ENCODE assay signal across 1 cellular context in genomic region chr12:75892779-75893408, GRCh38.
TF ChIP-seq lines count a peak whose summit lies in the region.

No MANE protein-coding gene starts in this region.

TF ChIP-seq in K562, 482 proteins besides CTCF, POLR2A, EP300 and RAD21 (continued from another document and continues in another):
- TF ChIP-seq, protein P1, sequence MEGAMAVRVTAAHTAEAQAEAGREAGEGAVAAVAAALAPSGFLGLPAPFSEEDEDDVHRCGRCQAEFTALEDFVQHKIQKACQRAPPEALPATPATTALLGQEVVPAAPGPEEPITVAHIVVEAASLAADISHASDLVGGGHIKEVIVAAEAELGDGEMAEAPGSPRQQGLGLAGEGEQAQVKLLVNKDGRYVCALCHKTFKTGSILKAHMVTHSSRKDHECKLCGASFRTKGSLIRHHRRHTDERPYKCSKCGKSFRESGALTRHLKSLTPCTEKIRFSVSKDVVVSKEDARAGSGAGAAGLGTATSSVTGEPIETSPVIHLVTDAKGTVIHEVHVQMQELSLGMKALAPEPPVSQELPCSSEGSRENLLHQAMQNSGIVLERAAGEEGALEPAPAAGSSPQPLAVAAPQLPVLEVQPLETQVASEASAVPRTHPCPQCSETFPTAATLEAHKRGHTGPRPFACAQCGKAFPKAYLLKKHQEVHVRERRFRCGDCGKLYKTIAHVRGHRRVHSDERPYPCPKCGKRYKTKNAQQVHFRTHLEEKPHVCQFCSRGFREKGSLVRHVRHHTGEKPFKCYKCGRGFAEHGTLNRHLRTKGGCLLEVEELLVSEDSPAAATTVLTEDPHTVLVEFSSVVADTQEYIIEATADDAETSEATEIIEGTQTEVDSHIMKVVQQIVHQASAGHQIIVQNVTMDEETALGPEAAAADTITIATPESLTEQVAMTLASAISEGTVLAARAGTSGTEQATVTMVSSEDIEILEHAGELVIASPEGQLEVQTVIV (CRISPR knock-in tag; IDR thresholded peaks at IDR 0.05; ENCODE audit: borderline replicate concordance), result no peak
- no peak for TF ChIP-seq BMI1 (IDR thresholded peaks at IDR 0.05; ENCODE audit: low read length)
- TF ChIP-seq, protein P2, sequence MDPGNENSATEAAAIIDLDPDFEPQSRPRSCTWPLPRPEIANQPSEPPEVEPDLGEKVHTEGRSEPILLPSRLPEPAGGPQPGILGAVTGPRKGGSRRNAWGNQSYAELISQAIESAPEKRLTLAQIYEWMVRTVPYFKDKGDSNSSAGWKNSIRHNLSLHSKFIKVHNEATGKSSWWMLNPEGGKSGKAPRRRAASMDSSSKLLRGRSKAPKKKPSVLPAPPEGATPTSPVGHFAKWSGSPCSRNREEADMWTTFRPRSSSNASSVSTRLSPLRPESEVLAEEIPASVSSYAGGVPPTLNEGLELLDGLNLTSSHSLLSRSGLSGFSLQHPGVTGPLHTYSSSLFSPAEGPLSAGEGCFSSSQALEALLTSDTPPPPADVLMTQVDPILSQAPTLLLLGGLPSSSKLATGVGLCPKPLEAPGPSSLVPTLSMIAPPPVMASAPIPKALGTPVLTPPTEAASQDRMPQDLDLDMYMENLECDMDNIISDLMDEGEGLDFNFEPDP (CRISPR knock-in tag; IDR thresholded peaks at IDR 0.05), result no peak
- peak; percentile 79 for TF ChIP-seq RNF2 (IDR thresholded peaks at IDR 0.05)
- no peak for TF ChIP-seq SMARCA5 (IDR thresholded peaks at IDR 0.05)
- peak; percentile 98 for TF ChIP-seq DPF2 (IDR thresholded peaks at IDR 0.05)
- TF ChIP-seq SNAPC5 (CRISPR knock-in tag; IDR thresholded peaks at IDR 0.05), result no peak
- TF ChIP-seq USF1 (CRISPR knock-in tag; IDR thresholded peaks at IDR 0.05), result no peak
- TF ChIP-seq POLR2G (IDR thresholded peaks at IDR 0.05; ENCODE audit: low read depth, low read length), result no peak
- TF ChIP-seq ZNF584 (CRISPR knock-in tag; IDR thresholded peaks at IDR 0.05; ENCODE audit: low read depth), result peak; percentile 96
- TF ChIP-seq, protein P3, sequence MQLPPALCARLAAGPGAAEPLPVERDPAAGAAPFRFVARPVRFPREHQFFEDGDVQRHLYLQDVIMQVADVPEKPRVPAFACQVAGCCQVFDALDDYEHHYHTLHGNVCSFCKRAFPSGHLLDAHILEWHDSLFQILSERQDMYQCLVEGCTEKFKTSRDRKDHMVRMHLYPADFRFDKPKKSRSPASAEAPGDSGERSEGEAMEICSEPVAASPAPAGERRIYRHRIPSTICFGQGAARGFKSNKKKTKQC (CRISPR knock-in tag; IDR thresholded peaks at IDR 0.05), result no peak
- TF ChIP-seq BDP1 (IDR thresholded peaks at IDR 0.05; ENCODE audit: insufficient read depth, insufficient read length), result no peak
- peak; percentile 77 for TF ChIP-seq ZBTB17 (CRISPR knock-in tag; IDR thresholded peaks at IDR 0.05)
- TF ChIP-seq RBFOX2 (IDR thresholded peaks at IDR 0.05; ENCODE audit: low read depth, low read length), result no peak
- TF ChIP-seq CCNT2 (IDR thresholded peaks at IDR 0.05; ENCODE audit: borderline replicate concordance, extremely low read depth, insufficient read length, low read depth, low read length), result peak; percentile 92
- peak; percentile 99 for TF ChIP-seq TAL1 (IDR thresholded peaks at IDR 0.05)
- no peak for TF ChIP-seq ZNF445 (CRISPR knock-in tag; IDR thresholded peaks at IDR 0.05; ENCODE audit: low read depth)
- peak in 1 of 2 experiments; percentile 96; a peak in 2 of 4 replicates for TF ChIP-seq MLLT1 (IDR thresholded peaks at IDR 0.05)
- TF ChIP-seq, protein P4, sequence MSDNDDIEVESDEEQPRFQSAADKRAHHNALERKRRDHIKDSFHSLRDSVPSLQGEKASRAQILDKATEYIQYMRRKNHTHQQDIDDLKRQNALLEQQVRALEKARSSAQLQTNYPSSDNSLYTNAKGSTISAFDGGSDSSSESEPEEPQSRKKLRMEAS (CRISPR knock-in tag; IDR thresholded peaks at IDR 0.05), result peak; percentile 60; the same call in 1 of the 2 replicates
- TF ChIP-seq ZFX (CRISPR knock-in tag; IDR thresholded peaks at IDR 0.05), result peak; percentile 41; the same call in 1 of the 2 replicates
- TF ChIP-seq PHF20 (IDR thresholded peaks at IDR 0.05; ENCODE audit: partially characterized antibody), result peak; percentile 31
- peak; percentile 17 for TF ChIP-seq DACH1 (IDR thresholded peaks at IDR 0.05; ENCODE audit: partially characterized antibody)
- TF ChIP-seq, protein P5, sequence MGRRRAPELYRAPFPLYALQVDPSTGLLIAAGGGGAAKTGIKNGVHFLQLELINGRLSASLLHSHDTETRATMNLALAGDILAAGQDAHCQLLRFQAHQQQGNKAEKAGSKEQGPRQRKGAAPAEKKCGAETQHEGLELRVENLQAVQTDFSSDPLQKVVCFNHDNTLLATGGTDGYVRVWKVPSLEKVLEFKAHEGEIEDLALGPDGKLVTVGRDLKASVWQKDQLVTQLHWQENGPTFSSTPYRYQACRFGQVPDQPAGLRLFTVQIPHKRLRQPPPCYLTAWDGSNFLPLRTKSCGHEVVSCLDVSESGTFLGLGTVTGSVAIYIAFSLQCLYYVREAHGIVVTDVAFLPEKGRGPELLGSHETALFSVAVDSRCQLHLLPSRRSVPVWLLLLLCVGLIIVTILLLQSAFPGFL (CRISPR knock-in tag; IDR thresholded peaks at IDR 0.05), result no peak
- TF ChIP-seq CTCFL (IDR thresholded peaks at IDR 0.05; ENCODE audit: borderline replicate concordance, insufficient read depth, low read depth, low read length, poor library complexity, severe bottlenecking), result no peak
- TF ChIP-seq MIER1 (IDR thresholded peaks at IDR 0.05; ENCODE audit: low read depth), result no peak
- TF ChIP-seq ZKSCAN8 (CRISPR knock-in tag; IDR thresholded peaks at IDR 0.05), result peak; percentile 86
- no peak for TF ChIP-seq MCM2 (IDR thresholded peaks at IDR 0.05; ENCODE audit: low read depth)
- TF ChIP-seq, protein P6, sequence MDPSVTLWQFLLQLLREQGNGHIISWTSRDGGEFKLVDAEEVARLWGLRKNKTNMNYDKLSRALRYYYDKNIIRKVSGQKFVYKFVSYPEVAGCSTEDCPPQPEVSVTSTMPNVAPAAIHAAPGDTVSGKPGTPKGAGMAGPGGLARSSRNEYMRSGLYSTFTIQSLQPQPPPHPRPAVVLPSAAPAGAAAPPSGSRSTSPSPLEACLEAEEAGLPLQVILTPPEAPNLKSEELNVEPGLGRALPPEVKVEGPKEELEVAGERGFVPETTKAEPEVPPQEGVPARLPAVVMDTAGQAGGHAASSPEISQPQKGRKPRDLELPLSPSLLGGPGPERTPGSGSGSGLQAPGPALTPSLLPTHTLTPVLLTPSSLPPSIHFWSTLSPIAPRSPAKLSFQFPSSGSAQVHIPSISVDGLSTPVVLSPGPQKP (CRISPR knock-in tag; IDR thresholded peaks at IDR 0.05), result no peak
- TF ChIP-seq SETDB1 (IDR thresholded peaks at IDR 0.05; ENCODE audit: low read length), result no peak
- TF ChIP-seq, protein P7, sequence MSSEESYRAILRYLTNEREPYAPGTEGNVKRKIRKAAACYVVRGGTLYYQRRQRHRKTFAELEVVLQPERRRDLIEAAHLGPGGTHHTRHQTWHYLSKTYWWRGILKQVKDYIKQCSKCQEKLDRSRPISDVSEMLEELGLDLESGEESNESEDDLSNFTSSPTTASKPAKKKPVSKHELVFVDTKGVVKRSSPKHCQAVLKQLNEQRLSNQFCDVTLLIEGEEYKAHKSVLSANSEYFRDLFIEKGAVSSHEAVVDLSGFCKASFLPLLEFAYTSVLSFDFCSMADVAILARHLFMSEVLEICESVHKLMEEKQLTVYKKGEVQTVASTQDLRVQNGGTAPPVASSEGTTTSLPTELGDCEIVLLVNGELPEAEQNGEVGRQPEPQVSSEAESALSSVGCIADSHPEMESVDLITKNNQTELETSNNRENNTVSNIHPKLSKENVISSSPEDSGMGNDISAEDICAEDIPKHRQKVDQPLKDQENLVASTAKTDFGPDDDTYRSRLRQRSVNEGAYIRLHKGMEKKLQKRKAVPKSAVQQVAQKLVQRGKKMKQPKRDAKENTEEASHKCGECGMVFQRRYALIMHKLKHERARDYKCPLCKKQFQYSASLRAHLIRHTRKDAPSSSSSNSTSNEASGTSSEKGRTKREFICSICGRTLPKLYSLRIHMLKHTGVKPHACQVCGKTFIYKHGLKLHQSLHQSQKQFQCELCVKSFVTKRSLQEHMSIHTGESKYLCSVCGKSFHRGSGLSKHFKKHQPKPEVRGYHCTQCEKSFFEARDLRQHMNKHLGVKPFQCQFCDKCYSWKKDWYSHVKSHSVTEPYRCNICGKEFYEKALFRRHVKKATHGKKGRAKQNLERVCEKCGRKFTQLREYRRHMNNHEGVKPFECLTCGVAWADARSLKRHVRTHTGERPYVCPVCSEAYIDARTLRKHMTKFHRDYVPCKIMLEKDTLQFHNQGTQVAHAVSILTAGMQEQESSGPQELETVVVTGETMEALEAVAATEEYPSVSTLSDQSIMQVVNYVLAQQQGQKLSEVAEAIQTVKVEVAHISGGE (CRISPR knock-in tag; IDR thresholded peaks at IDR 0.05), result peak in 1 of 3 experiments; percentile 86; a peak in 2 of 6 replicates
- TF ChIP-seq, protein P8, sequence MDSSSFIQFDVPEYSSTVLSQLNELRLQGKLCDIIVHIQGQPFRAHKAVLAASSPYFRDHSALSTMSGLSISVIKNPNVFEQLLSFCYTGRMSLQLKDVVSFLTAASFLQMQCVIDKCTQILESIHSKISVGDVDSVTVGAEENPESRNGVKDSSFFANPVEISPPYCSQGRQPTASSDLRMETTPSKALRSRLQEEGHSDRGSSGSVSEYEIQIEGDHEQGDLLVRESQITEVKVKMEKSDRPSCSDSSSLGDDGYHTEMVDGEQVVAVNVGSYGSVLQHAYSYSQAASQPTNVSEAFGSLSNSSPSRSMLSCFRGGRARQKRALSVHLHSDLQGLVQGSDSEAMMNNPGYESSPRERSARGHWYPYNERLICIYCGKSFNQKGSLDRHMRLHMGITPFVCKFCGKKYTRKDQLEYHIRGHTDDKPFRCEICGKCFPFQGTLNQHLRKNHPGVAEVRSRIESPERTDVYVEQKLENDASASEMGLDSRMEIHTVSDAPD (CRISPR knock-in tag; IDR thresholded peaks at IDR 0.05), result no peak
- TF ChIP-seq NFE2 (IDR thresholded peaks at IDR 0.05; ENCODE audit: low read depth), result peak; percentile 25; the same call in 1 of the 2 replicates
- TF ChIP-seq PYGO2 (tag; IDR thresholded peaks at IDR 0.05), result peak; percentile 78
- no peak for TF ChIP-seq ZSCAN32 (CRISPR knock-in tag; IDR thresholded peaks at IDR 0.05)
- TF ChIP-seq THRAP3 (IDR thresholded peaks at IDR 0.05; ENCODE audit: borderline replicate concordance), result no peak
- no peak for TF ChIP-seq SREBF2 (CRISPR knock-in tag; IDR thresholded peaks at IDR 0.05)
- no peak for TF ChIP-seq RBM39 (optimal IDR thresholded peaks at IDR 0.05; ENCODE audit: low read depth, low read length)
- peak; percentile 10; the same call in 1 of the 2 replicates for TF ChIP-seq ZNF316 (IDR thresholded peaks at IDR 0.05)
- TF ChIP-seq, protein P9, sequence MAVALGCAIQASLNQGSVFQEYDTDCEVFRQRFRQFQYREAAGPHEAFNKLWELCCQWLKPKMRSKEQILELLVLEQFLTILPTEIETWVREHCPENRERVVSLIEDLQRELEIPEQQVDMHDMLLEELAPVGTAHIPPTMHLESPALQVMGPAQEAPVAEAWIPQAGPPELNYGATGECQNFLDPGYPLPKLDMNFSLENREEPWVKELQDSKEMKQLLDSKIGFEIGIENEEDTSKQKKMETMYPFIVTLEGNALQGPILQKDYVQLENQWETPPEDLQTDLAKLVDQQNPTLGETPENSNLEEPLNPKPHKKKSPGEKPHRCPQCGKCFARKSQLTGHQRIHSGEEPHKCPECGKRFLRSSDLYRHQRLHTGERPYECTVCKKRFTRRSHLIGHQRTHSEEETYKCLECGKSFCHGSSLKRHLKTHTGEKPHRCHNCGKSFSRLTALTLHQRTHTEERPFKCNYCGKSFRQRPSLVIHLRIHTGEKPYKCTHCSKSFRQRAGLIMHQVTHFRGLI (CRISPR knock-in tag; IDR thresholded peaks at IDR 0.05), result 0 out of 2 replicates have a peak, but pooled peaks have one; percentile 18
- no peak for TF ChIP-seq TCFL5 (CRISPR knock-in tag; conservative IDR thresholded peaks at IDR 0.05)
- no peak for TF ChIP-seq ZNF12 (CRISPR knock-in tag; IDR thresholded peaks at IDR 0.05)
- peak; percentile 78 for TF ChIP-seq CEBPB (tag; IDR thresholded peaks at IDR 0.05)
- TF ChIP-seq XRCC4 (IDR thresholded peaks at IDR 0.05; ENCODE audit: extremely low read depth, insufficient read depth, insufficient read length), result no peak
